8 cellular contexts compared by ENCODE assay signal in genomic region chr14:100664841-100665425, GRCh38.
DNase-seq lines count a peak whose midpoint lies in the region; ATAC-seq, FAIRE-seq and TF ChIP-seq lines count a peak whose summit lies in the region.
"Had no signal": no experiment of that assay in that cellular context is flagged by ENCODE, and none has a peak within 500 bp of the region (broad histone marks: within the 10 kb centered on the region; RNA-seq: fewer than 3 reads in every experiment).

No MANE protein-coding gene starts in this region.

- CTCF ChIA-PET in IMR-90 (lab: Yijun Ruan, JAX), result interaction anchor here (1.0 kb wide), 1 partner anchor 11 kb away, joined by 3 read pairs; no protein-coding TSS in a partner anchor
- CTCF ChIA-PET in H1 (lab: Charles Lee; ENCODE audit: partially characterized antibody), result interaction anchor here (0.6 to 6.8 kb wide), 7 partner anchors 11 to 303 kb away, joined by 3 to 60 read pairs (median 3); no protein-coding TSS in a partner anchor

- H3K9ac ChIP-seq in IMR-90 (ENCODE audit: low read depth, low read length) (no peak overlapping the region), H1 (replicated peaks in 1 of 4; ENCODE audit: extremely low read depth in 1 of 4, low read depth in 3 of 4, low read length in 3 of 4) (no peak overlapping the region), mesenchymal stem cell (ENCODE audit: low read length) (peak overlapping the region; percentile 58)

- H3K18ac ChIP-seq in IMR-90 (ENCODE audit: low read depth, low read length) (peak overlapping the region; percentile 29; the same call in 1 of the 2 replicates), H1 (ENCODE audit: extremely low read depth, low read length) (no peak overlapping the region), mesenchymal stem cell (ENCODE audit: low read depth in 1 of 2, low read length in 2 of 2) (no peak overlapping the region)

- no peak overlapping the region for H3K4ac ChIP-seq in IMR-90 (ENCODE audit: low read depth, low read length)
- H3K4ac ChIP-seq in H1 (replicated peaks; ENCODE audit: insufficient read length, low read depth, low read length), result no peak overlapping the region
- no peak overlapping the region for H3K4ac ChIP-seq in mesenchymal stem cell (ENCODE audit: low read depth in 1 of 2, low read length in 2 of 2)

- no peak for TF ChIP-seq EP300 in H1 (IDR thresholded peaks at IDR 0.05; ENCODE audit: borderline replicate concordance in 1 of 2, low read depth in 2 of 2, low read length in 2 of 2)

- BruUV-seq in IMR-90 (replicated peaks; lab: Mats Ljungman, UMichigan), result no TSS peak

- no peaks in the 10 kb centered on the region for H3K79me2 ChIP-seq in H1 (ENCODE audit: control insufficient read depth in 1 of 2, insufficient read depth in 2 of 2, low read length in 2 of 2)

- H3K4me1 ChIP-seq in IMR-90 (ENCODE audit: control insufficient read depth, insufficient read depth, low read length), result peaks cover 15% of the 10 kb centered on the region
- no peaks in the 10 kb centered on the region for H3K4me1 ChIP-seq in H1 (replicated peaks in 1 of 4; ENCODE audit: control insufficient read depth in 3 of 4, insufficient read depth in 4 of 4, low read length in 3 of 4)
- peaks cover 18% of the 10 kb centered on the region for H3K4me1 ChIP-seq in mesenchymal stem cell (ENCODE audit: control insufficient read depth, insufficient read depth, low read depth, low read length)
- H3K4me1 ChIP-seq in testis, result peaks cover 62% of the 10 kb centered on the region

- no peak overlapping the region for H4K91ac ChIP-seq in IMR-90 (ENCODE audit: insufficient read depth, low read depth, low read length)
- peak overlapping the region; percentile 23 for H4K91ac ChIP-seq in H1 (replicated peaks; ENCODE audit: insufficient read length, low read length)
- no peak overlapping the region for H4K91ac ChIP-seq in mesenchymal stem cell (ENCODE audit: low read length)

- H3K56ac ChIP-seq in IMR-90 (ENCODE audit: extremely low read depth, insufficient read depth, low read length), result no peak overlapping the region
- H3K56ac ChIP-seq in H1 (replicated peaks; ENCODE audit: insufficient read length, low read depth, low read length), result no peak overlapping the region

- H3K36me3 ChIP-seq in IMR-90 (ENCODE audit: control insufficient read depth, insufficient read depth, low read length), result no peaks in the 10 kb centered on the region
- no peaks in the 10 kb centered on the region for H3K36me3 ChIP-seq in H1 (ENCODE audit: control insufficient read depth in 2 of 4, insufficient read depth in 4 of 4, low read length in 3 of 4)
- H3K36me3 ChIP-seq in mesenchymal stem cell (ENCODE audit: control insufficient read depth in 1 of 2, insufficient read depth in 2 of 2, low read depth in 1 of 2, low read length in 2 of 2), result no peaks in the 10 kb centered on the region
- H3K36me3 ChIP-seq in testis (ENCODE audit: low read depth, missing control alignments), result no peaks in the 10 kb centered on the region

- H3K9me3 ChIP-seq in IMR-90 (ENCODE audit: control insufficient read depth, insufficient read depth, low read length) (no peaks in the 10 kb centered on the region), H1 (ENCODE audit: insufficient read depth in 2 of 2, low read depth in 1 of 2, low read length in 1 of 2) (no peaks in the 10 kb centered on the region), mesenchymal stem cell (ENCODE audit: control insufficient read depth, low read length) (no peaks in the 10 kb centered on the region), testis (no peaks in the 10 kb centered on the region)

- H2BK20ac ChIP-seq in IMR-90 (ENCODE audit: low read depth, low read length), result no peak overlapping the region
- H2BK20ac ChIP-seq in H1 (ENCODE audit: low read length), result no peak overlapping the region

- no peak overlapping the region; the same call in 1 of the 2 replicates for H4K5ac ChIP-seq in IMR-90 (ENCODE audit: low read depth, low read length)
- no peak overlapping the region for H4K5ac ChIP-seq in H1 (ENCODE audit: insufficient read length, low read depth, low read length)

- H2AK9ac ChIP-seq in IMR-90 (replicated peaks; ENCODE audit: low read depth, low read length, poor library complexity), result peak overlapping the region; percentile 15

- H2BK120ac ChIP-seq in IMR-90 (ENCODE audit: low read depth, low read length), result no peak overlapping the region
- H2BK120ac ChIP-seq in H1 (replicated peaks; ENCODE audit: low read depth, low read length), result no peak overlapping the region
- H2BK120ac ChIP-seq in mesenchymal stem cell (ENCODE audit: low read depth, low read length), result no peak overlapping the region

- no peaks in the 10 kb centered on the region for H3K79me1 ChIP-seq in IMR-90 (ENCODE audit: low read depth in 1 of 2, low read length in 2 of 2)
- no peaks in the 10 kb centered on the region for H3K79me1 ChIP-seq in H1 (ENCODE audit: low read depth, low read length)
- no peaks in the 10 kb centered on the region for H3K79me1 ChIP-seq in mesenchymal stem cell (replicated peaks; ENCODE audit: low read length, poor library complexity, severe bottlenecking)

- H3K23ac ChIP-seq in IMR-90 (ENCODE audit: low read depth, low read length) (peak overlapping the region; percentile 7; the same call in 1 of the 2 replicates), H1 (ENCODE audit: insufficient read length) (no peak overlapping the region), mesenchymal stem cell (ENCODE audit: low read length in 2 of 2) (no peak overlapping the region)

- H3K14ac ChIP-seq in IMR-90 (replicated peaks; ENCODE audit: low read depth, low read length) (no peak overlapping the region), H1 (ENCODE audit: insufficient read length) (no peak overlapping the region), mesenchymal stem cell (ENCODE audit: low read length in 2 of 2) (no peak overlapping the region)

- H4K8ac ChIP-seq in IMR-90 (ENCODE audit: low read depth in 2 of 2, low read length in 2 of 2) (no peak overlapping the region), H1 (ENCODE audit: extremely low read depth, insufficient read depth, low read length) (no peak overlapping the region), mesenchymal stem cell (ENCODE audit: low read length) (no peak overlapping the region)

- TF ChIP-seq POLR2A in IMR-90 (IDR thresholded peaks at IDR 0.05; ENCODE audit: low read depth, low read length) (no peak), H1 (IDR thresholded peaks at IDR 0.05; ENCODE audit: control extremely low read depth in 1 of 2, low read depth in 2 of 2, low read length in 2 of 2) (no peak), testis (IDR thresholded peaks at IDR 0.05) (no peak)

- no peak overlapping the region for H3K4me3 ChIP-seq in IMR-90 (ENCODE audit: insufficient read depth, low read depth, low read length)
- no peak overlapping the region for H3K4me3 ChIP-seq in H1 (ENCODE audit: extremely low read depth in 1 of 4, insufficient read depth in 2 of 4, low read depth in 3 of 4, low read length in 4 of 4)
- peak overlapping the region in 1 of 2 experiments; percentile 60 for H3K4me3 ChIP-seq in mesenchymal stem cell (ENCODE audit: insufficient read depth in 1 of 2, low read depth in 1 of 2, low read length in 2 of 2)
- H3K4me3 ChIP-seq in testis, result no peak overlapping the region

- TF ChIP-seq CTCF in IMR-90 (conservative IDR thresholded peaks at IDR 0.05; ENCODE audit: low read depth, low read length) (no peak), H1 (IDR thresholded peaks at IDR 0.05; ENCODE audit: control extremely low read depth in 1 of 3, insufficient read depth in 1 of 3, low read depth in 1 of 3, low read length in 3 of 3) (no peak), testis (IDR thresholded peaks at IDR 0.05) (no peak)

- peaks cover 4% of the 10 kb centered on the region; the same call in 1 of the 2 replicates for H4K20me1 ChIP-seq in IMR-90 (ENCODE audit: insufficient read depth, low read length)
- H4K20me1 ChIP-seq in H1 (replicated peaks in 1 of 2; ENCODE audit: control insufficient read depth in 1 of 2, insufficient read depth in 2 of 2, low read length in 2 of 2), result no peaks in the 10 kb centered on the region

- in situ Hi-C loops in IMR-90 (cut with MboI; ENCODE audit: low sequenced_read_pairs), result loop anchor here (5.0 kb wide), 1 partner anchor 162 kb away; the partner anchor contains the start of gene MEG3

- FAIRE-seq in H1 (lab: Jason Lieb, UNC), result no peak

- H3K23me2 ChIP-seq in H1 (ENCODE audit: low read depth, low read length), result no peaks in the 10 kb centered on the region

- peak; percentile 73 for DNase-seq in IMR-90
- DNase-seq in H1 (ENCODE audit: low read depth in 1 of 2, low spot score in 2 of 2), result no peak
- DNase-seq in mesenchymal stem cell, result no peak
- peak; percentile 67 for DNase-seq in testis
- no peak for DNase-seq in germinal center (ENCODE audit: low spot score)
- no peak for DNase-seq in NK-92 treated with Interleukin-12 subunit alpha and Interleukin-12 subunit beta, amount 100 ng/mL, for 24 hours (lab: John Stamatoyannopoulos, UW)
- DNase-seq: NCI-H510A treated with DMSO at 0.1 percent for 48 hours had no signal

- H2BK15ac ChIP-seq in IMR-90 (ENCODE audit: low read depth, low read length) (no peak overlapping the region), H1 (ENCODE audit: low read length) (no peak overlapping the region), mesenchymal stem cell (ENCODE audit: low read depth, poor library complexity, severe bottlenecking) (no peak overlapping the region)

- H3K9me1 ChIP-seq in IMR-90 (ENCODE audit: insufficient read depth, low read length), result no peaks in the 10 kb centered on the region; the same call in 1 of the 2 replicates

- POLR2A ChIA-PET in IMR-90 (lab: Charles Lee; ENCODE audit: unreplicated experiment), result no interaction called here
- POLR2A ChIA-PET in H1 (lab: Charles Lee; ENCODE audit: partially characterized antibody), result no interaction called here

- intact Hi-C loops in IMR-90 (cut with micrococcal nuclease), result loop anchor here (5.0 kb wide), 2 partner anchors 177 to 572 kb away; no protein-coding TSS in a partner anchor
- intact Hi-C loops in testis (cut with DNase I; ENCODE audit: low total_unique reads), result loop anchor here (10.0 kb wide), 1 partner anchor 160 kb away; the partner anchor contains the start of gene MEG3

- H3K27me3 ChIP-seq in IMR-90 (ENCODE audit: control insufficient read depth, insufficient read depth, low read length), result peaks cover 30% of the 10 kb centered on the region
- no peaks in the 10 kb centered on the region for H3K27me3 ChIP-seq in H1 (replicated peaks in 1 of 4; ENCODE audit: control insufficient read depth in 3 of 4, extremely low read depth in 1 of 4, insufficient read depth in 3 of 4, low read length in 3 of 4)
- peaks cover 0 to 32% of the 10 kb centered on the region in 2 experiments for H3K27me3 ChIP-seq in mesenchymal stem cell (ENCODE audit: control insufficient read depth in 1 of 2, insufficient read depth in 1 of 2, low read length in 2 of 2)
- no peaks in the 10 kb centered on the region for H3K27me3 ChIP-seq in testis

- 75% methylated on average over 1 of the region's 13 CpGs; no CpG with 5 or more reads in 1 of the 2 experiments for WGBS in IMR-90 (ENCODE audit: extremely low coverage in 2 of 2, insufficient read length in 1 of 2), 2 experiments
- 87% methylated on average over 13 of the region's 13 CpGs; no CpG with 5 or more reads in 1 of the 2 experiments for WGBS in H1 (ENCODE audit: extremely low coverage in 1 of 2, insufficient coverage in 1 of 2, insufficient read length in 1 of 2, insufficient replicate concordance in 2 of 2, low coverage in 1 of 2, low lambda C conversion rate in 2 of 2, missing lambda C conversion rate in 1 of 2), 2 experiments
- 87% methylated on average over 13 of the region's 13 CpGs for WGBS in mesenchymal stem cell
- WGBS in testis, 2 donors, result 30 to 54% methylated on average over 13 of the region's 13 CpGs

- H2BK5ac ChIP-seq in IMR-90 (ENCODE audit: low read depth, low read length, poor library complexity, severe bottlenecking) (no peak overlapping the region), H1 (ENCODE audit: low read depth, low read length) (no peak overlapping the region), mesenchymal stem cell (ENCODE audit: low read depth, low read length, poor library complexity, severe bottlenecking) (no peak overlapping the region)

- H2AFZ ChIP-seq in IMR-90 (replicated peaks; ENCODE audit: low read length, poor library complexity) (no peak overlapping the region), H1 (ENCODE audit: low read length) (no peak overlapping the region), mesenchymal stem cell (ENCODE audit: low read depth, low read length) (no peak overlapping the region)

- TF ChIP-seq RAD21 in IMR-90 (IDR thresholded peaks at IDR 0.05; ENCODE audit: low read length) (no peak), H1 (IDR thresholded peaks at IDR 0.05 in 1 of 2, conservative IDR thresholded peaks at IDR 0.05 in 1 of 2; ENCODE audit: low read depth in 2 of 2, low read length in 2 of 2) (no peak; a peak in 1 of 4 replicates)

- H3K27ac ChIP-seq in IMR-90 (ENCODE audit: insufficient read depth, low read length), result peak overlapping the region; percentile 30; the same call in 1 of the 2 replicates
- H3K27ac ChIP-seq in H1 (ENCODE audit: low read depth, low read length), result no peak overlapping the region
- H3K27ac ChIP-seq in mesenchymal stem cell (ENCODE audit: low read length, poor library complexity, severe bottlenecking), result no peak overlapping the region
- H3K27ac ChIP-seq in testis, result peak overlapping the region; percentile 66 to 75

- dilution Hi-C loops in IMR-90 (cut with HindIII; ENCODE audit: low sequenced_read_pairs, unreplicated experiment), result no loop called here

- no peak overlapping the region for H2AK5ac ChIP-seq in IMR-90 (ENCODE audit: low read depth, low read length)
- no peak overlapping the region for H2AK5ac ChIP-seq in H1 (ENCODE audit: low read depth, low read length)
- H2AK5ac ChIP-seq in mesenchymal stem cell (ENCODE audit: low read length, severe bottlenecking), result no peak overlapping the region

- H3K4me2 ChIP-seq in IMR-90 (ENCODE audit: low read depth, low read length) (peak overlapping the region; percentile 59; the same call in 1 of the 2 replicates), H1 (ENCODE audit: insufficient read depth in 1 of 2, low read depth in 2 of 2, low read length in 2 of 2) (no peak overlapping the region), mesenchymal stem cell (ENCODE audit: low read length, poor library complexity, severe bottlenecking) (no peak overlapping the region)

- peak; percentile 53 for ATAC-seq in IMR-90 (ENCODE audit: low read depth)
- no peak for ATAC-seq in GM21825 (IDR thresholded peaks at IDR 0.05; ENCODE audit: unreplicated experiment)

- H2BK12ac ChIP-seq in H1 (ENCODE audit: low read depth, low read length) (no peak overlapping the region), mesenchymal stem cell (ENCODE audit: low read length in 2 of 2) (no peak overlapping the region)

Comparison
In these comparisons a context has a peak if more than half of its experiments do, and no peak if none do; other contexts are left out.
1. DNase-seq: peak in IMR-90 (single experiment) and testis (single experiment); none in H1 (0 of 2), mesenchymal stem cell (single experiment), germinal center (single experiment) and NK-92 treated with Interleukin-12 subunit alpha and Interleukin-12 subunit beta, amount 100 ng/mL, for 24 hours (single experiment).
2. H3K27ac ChIP-seq: peak in IMR-90 (single experiment) and testis (2 of 2); none in H1 (single experiment) and mesenchymal stem cell (single experiment).